8 cellular contexts compared by ENCODE assay signal in genomic region chr1:174964261-174964984, GRCh38. TPM values are rescaled to one million over a fixed set of nuclear protein-coding genes. Genes with fewer than 3 reads are reported as not detected.
DNase-seq lines count a peak whose midpoint lies in the region; ATAC-seq, FAIRE-seq and TF ChIP-seq lines count a peak whose summit lies in the region.

No MANE protein-coding gene starts in this region.

- TF ChIP-seq EP300 in transverse colon (IDR thresholded peaks at IDR 0.05; ENCODE audit: low read depth) = no peak

- CTCF ChIA-PET in activated CD4-positive, alpha-beta memory T cell treated with anti-CD3 and anti-CD28 coated beads for 36 hours (lab: Charles Lee) = interaction anchor here (0.8 to 3.2 kb wide), 5 partner anchors 12 to 165 kb away, joined by 3 to 12 read pairs (median 3); no protein-coding TSS in a partner anchor

- TF ChIP-seq POLR2A in transverse colon (IDR thresholded peaks at IDR 0.05) = peak; percentile 41

- no peak for FAIRE-seq in HTR-8/SVneo (lab: Jason Lieb, UNC)

- H3K79me2 ChIP-seq in hepatocyte = no peaks in the 10 kb centered on the region

- POLR2A ChIA-PET in activated CD4-positive, alpha-beta memory T cell treated with anti-CD3 and anti-CD28 coated beads for 36 hours (lab: Charles Lee) = interaction anchor here (1.0 to 2.2 kb wide), 2 partner anchors 35 to 36 kb away, joined by 4 to 7 read pairs; partner anchors contain the start of gene CACYBP

- no peaks in the 10 kb centered on the region for H4K20me1 ChIP-seq in hepatocyte (ENCODE audit: insufficient read depth, poor library complexity, severe bottlenecking)

- peak; percentile 7 for DNase-seq in stimulated activated CD4-positive, alpha-beta T cell treated with anti-CD3 and anti-CD28 coated beads, Interleukin-1b, Interleukin-23, amount 100 ng/mL, for 48 hours
- DNase-seq in stimulated activated CD4-positive, alpha-beta T cell treated with anti-CD3 and anti-CD28 coated beads, Interleukin-4, amount 100 ng/mL, for 4 hours = no peak
- peak; percentile 30 for DNase-seq in activated CD4-positive, alpha-beta memory T cell treated with anti-CD3 and anti-CD28 coated beads for 36 hours
- DNase-seq in hepatocyte (ENCODE audit: low spot score) (peak; percentile 31), transverse colon (no peak), HTR-8/SVneo (ENCODE audit: insufficient read length, low spot score) (no peak)

- 51% methylated on average over 6 of the region's 6 CpGs for WGBS in hepatocyte (ENCODE audit: low lambda C conversion rate, missing lambda C conversion rate)
- WGBS in transverse colon (ENCODE audit: low coverage in 1 of 2), 2 donors = 11 to 24% methylated on average over 5 to 6 of the region's 6 CpGs

- H3K27ac Mint-ChIP-seq in activated CD4-positive, alpha-beta memory T cell treated with anti-CD3 and anti-CD28 coated beads for 36 hours = peak overlapping the region; percentile 92

- H3K36me3 ChIP-seq in hepatocyte (replicated peaks; ENCODE audit: insufficient read depth, low read depth) (no peaks in the 10 kb centered on the region), transverse colon (no peaks in the 10 kb centered on the region)

- no peak for ATAC-seq in GM18909 (IDR thresholded peaks at IDR 0.05; ENCODE audit: poor library complexity, unreplicated experiment)
- no peak for ATAC-seq in GM19463 (IDR thresholded peaks at IDR 0.05; ENCODE audit: unreplicated experiment)

- in situ Hi-C loops in transverse colon (cut with MboI; ENCODE audit: low pct_ligation_motif_present in 1 of 4, low pct_unique_long_range_greater_than_20kb in 1 of 4, low sequenced_read_pairs in 3 of 4) = no loop called here

- H3K9me3 Mint-ChIP-seq in activated CD4-positive, alpha-beta memory T cell treated with anti-CD3 and anti-CD28 coated beads for 36 hours = no peaks in the 10 kb centered on the region

- H3K4me1 ChIP-seq in hepatocyte (ENCODE audit: insufficient read depth) = peaks cover 50% of the 10 kb centered on the region
- H3K4me1 ChIP-seq in transverse colon = peaks cover 40 to 65% (median 47%) of the 10 kb centered on the region in 4 donors

- peaks cover 57% of the 10 kb centered on the region for H3K4me1 Mint-ChIP-seq in activated CD4-positive, alpha-beta memory T cell treated with anti-CD3 and anti-CD28 coated beads for 36 hours (ENCODE audit: low read depth)

- H3K9me3 ChIP-seq in hepatocyte (ENCODE audit: low read depth) (no peaks in the 10 kb centered on the region), transverse colon (no peaks in the 10 kb centered on the region)

- H3K27me3 ChIP-seq in hepatocyte (no peaks in the 10 kb centered on the region), transverse colon (no peaks in the 10 kb centered on the region)

- no peak overlapping the region for H2AFZ ChIP-seq in hepatocyte

- intact Hi-C loops in activated CD4-positive, alpha-beta memory T cell treated with anti-CD3 and anti-CD28 coated beads for 36 hours (cut with micrococcal nuclease) = loop anchor here (1.0 to 5.0 kb wide), 6 partner anchors 26 to 757 kb away; partner anchors contain the start of gene CACYBP
- intact Hi-C loops in transverse colon (cut with DNase I; ENCODE audit: low total_unique reads) = no loop called here

- H3K27ac ChIP-seq in hepatocyte = peak overlapping the region; percentile 50
- peak overlapping the region; percentile 79 to 85 (median 81) for H3K27ac ChIP-seq in transverse colon

- H3K9me2 ChIP-seq in hepatocyte (replicated peaks; ENCODE audit: insufficient read depth) = no peaks in the 10 kb centered on the region

- peak overlapping the region; percentile 66 for H3K4me3 Mint-ChIP-seq in activated CD4-positive, alpha-beta memory T cell treated with anti-CD3 and anti-CD28 coated beads for 36 hours

- H3K4me3 ChIP-seq in hepatocyte (no peak overlapping the region), transverse colon (peak overlapping the region in 1 of 4 donors; percentile 25)

- no peaks in the 10 kb centered on the region for H3K27me3 Mint-ChIP-seq in activated CD4-positive, alpha-beta memory T cell treated with anti-CD3 and anti-CD28 coated beads for 36 hours

- H3K4me2 ChIP-seq in hepatocyte = peak overlapping the region; percentile 4

- peaks cover 3% of the 10 kb centered on the region for H3K36me3 Mint-ChIP-seq in activated CD4-positive, alpha-beta memory T cell treated with anti-CD3 and anti-CD28 coated beads for 36 hours

- no peak for TF ChIP-seq CTCF in hepatocyte (IDR thresholded peaks at IDR 0.05; ENCODE audit: poor library complexity)
- no peak for TF ChIP-seq CTCF in transverse colon (IDR thresholded peaks at IDR 0.05)

RNA-seq across cellular contexts. Expression of gene CACYBP, which starts 35.3 kb away (rescaled TPM):
- total RNA-seq in activated CD4-positive, alpha-beta memory T cell treated with anti-CD3 and anti-CD28 coated beads for 36 hours = 100 to 1,000 TPM; 399 to 409 TPM
- total RNA-seq in hepatocyte = 81.7 and 100 TPM in 2 replicates
- 79.6 and 100.0 TPM in 2 replicates for polyA plus RNA-seq in hepatocyte
- total RNA-seq in transverse colon = 100 to 1,000 TPM in 1 of 4 donors, 10 to 100 TPM in 3; 32.9 to 741 (median 62.1) TPM

RNA-seq across cellular contexts. Expression of gene MRPS14, which starts 58.8 kb away (rescaled TPM):
- total RNA-seq in activated CD4-positive, alpha-beta memory T cell treated with anti-CD3 and anti-CD28 coated beads for 36 hours = 10 to 100 TPM; 44.7 to 47.6 TPM
- total RNA-seq in hepatocyte = 26.5 and 31.6 TPM in 2 replicates
- 60.1 and 65.8 TPM in 2 replicates for polyA plus RNA-seq in hepatocyte
- 10 to 100 TPM in 2 of 4 donors, 1 to 10 TPM in 2; 3.2 to 21.0 (median 13.0) TPM for total RNA-seq in transverse colon

Comparison
In these comparisons a context has a peak if more than half of its experiments do, and no peak if none do; other contexts are left out.
1. DNase-seq: peak in stimulated activated CD4-positive, alpha-beta T cell treated with anti-CD3 and anti-CD28 coated beads, Interleukin-1b, Interleukin-23, amount 100 ng/mL, for 48 hours (single experiment), activated CD4-positive, alpha-beta memory T cell treated with anti-CD3 and anti-CD28 coated beads for 36 hours (single experiment) and hepatocyte (single experiment); none in stimulated activated CD4-positive, alpha-beta T cell treated with anti-CD3 and anti-CD28 coated beads, Interleukin-4, amount 100 ng/mL, for 4 hours (0 of 2), transverse colon (single experiment) and HTR-8/SVneo (single experiment).